Comparison of ENCODE assay signal across 24 cellular contexts in genomic region chrX:120570201-120570600, GRCh38.
"Had no signal": no experiment of that assay in that cellular context is flagged by ENCODE, and none has a peak within 500 bp of the region (broad histone marks: within the 10 kb centered on the region; RNA-seq: fewer than 3 reads in every experiment).

No MANE protein-coding gene starts in this region.

- H3K9me3 ChIP-seq: colonic mucosa, esophagus squamous epithelium, gastrocnemius medialis, heart right ventricle, left lung had no signal

- H3K4me1 ChIP-seq: colonic mucosa, esophagus squamous epithelium, gastrocnemius medialis, heart right ventricle, left lung had no signal

- H3K4me3 ChIP-seq: colonic mucosa, esophagus squamous epithelium, gastrocnemius medialis, heart right ventricle, left lung, lung had no signal

- ATAC-seq: effector memory CD8-positive, alpha-beta T cell; esophagus mucosa; gastrocnemius medialis; heart right ventricle; left cardiac atrium; left lung; left ventricle myocardium superior had no signal

- H3K27me3 ChIP-seq: colonic mucosa, esophagus squamous epithelium, gastrocnemius medialis, heart right ventricle, left lung had no signal

- FAIRE-seq: endometrium, islet of Langerhans, keratinocyte had no signal

- H3K27ac ChIP-seq: colonic mucosa, epithelial cell of prostate, esophagus squamous epithelium, gastrocnemius medialis, heart right ventricle, left lung had no signal

- H3K36me3 ChIP-seq: colonic mucosa, esophagus squamous epithelium, gastrocnemius medialis, heart right ventricle, left lung had no signal

- DNase-seq: colonic mucosa; cortex of kidney; effector CD8-positive, alpha-beta T cell; effector memory CD8-positive, alpha-beta T cell; endodermal cell; esophagus squamous epithelium; foreskin fibroblast; foreskin melanocyte; gastrocnemius medialis; glutamatergic neuron; head of caudate nucleus; heart right ventricle; hippocampal formation; left cardiac atrium; left lung; left ventricle myocardium superior; mammary epithelial cell; midbrain had no signal
